Comparison of ENCODE assay signal across 21 cellular contexts in the genomic region with DNA sequence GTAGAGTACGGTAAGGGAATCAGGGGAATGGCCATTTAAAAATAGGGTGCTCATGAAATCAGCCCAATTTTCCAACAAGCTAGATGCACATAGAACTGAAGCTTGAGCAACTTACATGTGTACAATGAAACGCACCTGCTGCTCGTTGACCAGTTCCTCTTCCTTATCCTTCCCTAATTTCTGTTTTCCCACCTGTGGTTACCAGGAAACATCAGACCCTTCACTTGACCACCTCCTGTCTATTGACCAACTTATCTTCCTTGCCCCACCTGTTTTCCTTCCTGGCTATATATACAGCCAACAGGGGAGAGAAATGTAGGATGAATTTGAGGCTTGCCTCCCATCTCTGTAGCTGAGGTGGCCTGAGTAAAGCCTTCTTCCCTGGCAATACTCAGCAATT. TPM values are rescaled to one million over a fixed set of nuclear protein-coding genes. Genes with fewer than 3 reads are reported as not detected.
"Had no signal": no experiment of that assay in that cellular context is flagged by ENCODE, and none has a peak within 500 bp of the region (broad histone marks: within the 10 kb centered on the region; RNA-seq: fewer than 3 reads in every experiment).

No MANE protein-coding gene starts in this region.

- H3K9ac ChIP-seq: parathyroid adenoma had no signal

- H3K9me3 ChIP-seq: esophagus squamous epithelium, neutrophil, stomach had no signal

- H3K79me2 ChIP-seq: parathyroid adenoma had no signal

- H3K4me3 ChIP-seq: coronary artery, esophagus squamous epithelium, stomach had no signal

- DNase-seq: activated CD4-positive, alpha-beta T cell treated with anti-CD3 and anti-CD28 coated beads, Interleukin-2, amount 10 ng/mL, durations not matched to agents 24 days and 14 days; activated CD4-positive, CD25-positive, alpha-beta regulatory T cell; activated CD8-positive, alpha-beta memory T cell treated with anti-CD3 and anti-CD28 coated beads, Interleukin-2, amount 50 U/mL, for 4 hours; activated CD8-positive, alpha-beta T cell treated with anti-CD3 and anti-CD28 coated beads, Interleukin-2, amount 10 ng/mL, durations not matched to agents 7 days and 5 days; activated gamma-delta T cell; activated T-cell treated with anti-CD3 and anti-CD28 coated beads, Interleukin-2, amount 50 U/mL, for 72 hours; amniotic stem cell; central memory CD4-positive, alpha-beta T cell; effector CD4-positive, alpha-beta T cell; esophagus squamous epithelium; left ventricle myocardium superior; naive thymus-derived CD8-positive, alpha-beta T cell; stimulated activated CD4-positive, alpha-beta T cell treated with anti-CD3 and anti-CD28 coated beads, Interleukin-12 subunit alpha, Interleukin-12 subunit beta, amount 100 ng/mL, for 4 hours; stimulated activated CD4-positive, alpha-beta T cell treated with anti-CD3 and anti-CD28 coated beads, Interleukin-2, amount 100 ng/mL, for 24 hours; stomach had no signal

- H3K27me3 ChIP-seq: esophagus squamous epithelium, neutrophil, stomach had no signal

- FAIRE-seq: endothelial cell of umbilical vein, TTC549 had no signal

- ATAC-seq: activated CD8-positive, alpha-beta T cell treated with anti-CD3 and anti-CD28 coated beads, Interleukin-2, amount 10 ng/mL, durations not matched to agents 7 days and 5 days; activated naive CD4-positive, alpha-beta T cell treated with anti-CD3 and anti-CD28 coated beads, Interleukin-2, amount 50 U/mL, for 72 hours; activated T-cell treated with anti-CD3 and anti-CD28 coated beads, Interleukin-2, amount 50 U/mL, for 72 hours; left ventricle myocardium superior; naive thymus-derived CD8-positive, alpha-beta T cell had no signal

- H3K27ac ChIP-seq: coronary artery, esophagus squamous epithelium, neutrophil, parathyroid adenoma had no signal

- H3K36me3 ChIP-seq: esophagus squamous epithelium, neutrophil, stomach had no signal

RNA-seq across cellular contexts. Expression of a gene that starts 37.8 kb away (rescaled TPM):
- total RNA-seq: naive thymus-derived CD8-positive, alpha-beta T cell had no signal
- polyA plus RNA-seq: naive thymus-derived CD8-positive, alpha-beta T cell had no signal
